ENCODE assay signal across 17 cellular contexts in genomic region chr2:42045389-42045788, GRCh38. TPM values are rescaled to one million over a fixed set of nuclear protein-coding genes. Genes with fewer than 3 reads are reported as not detected.
A peak's percentile ranks its signal among the peaks of the same experiment; 100 is the strongest.
DNase-seq lines count a peak whose midpoint lies in the region; ATAC-seq and TF ChIP-seq lines count a peak whose summit lies in the region.
"Had no signal": no experiment of that assay in that cellular context is flagged by ENCODE, and none has a peak within 500 bp of the region (broad histone marks: within the 10 kb centered on the region; RNA-seq: fewer than 3 reads in every experiment).

No MANE protein-coding gene starts in this region.

- H3K27ac ChIP-seq in ascending aorta = peak overlapping the region; percentile 91 to 94
- H3K27ac ChIP-seq: C4-2B, SK-N-MC had no signal

- H3K27ac Mint-ChIP-seq in mesothelial cell of epicardium = peak overlapping the region; percentile 59
- H3K27ac Mint-ChIP-seq: activated naive CD4-positive, alpha-beta T cell treated with anti-CD3 and anti-CD28 coated beads, Interleukin-2, amount 50 U/mL, for 24 hours had no signal

- peaks cover 7% of the 10 kb centered on the region for H3K27me3 Mint-ChIP-seq in mesothelial cell of epicardium (ENCODE audit: low read depth)

- no peak overlapping the region for H3K4me3 Mint-ChIP-seq in mesothelial cell of epicardium

- H3K27me3 ChIP-seq in ascending aorta = no peaks in the 10 kb centered on the region

- DNase-seq in NCI-H1694 treated with DMSO at 0.1 percent for 48 hours (lab: John Stamatoyannopoulos, UW) (peak; percentile 19), NCI-H1694 (lab: John Stamatoyannopoulos, UW) (no peak), ascending aorta (ENCODE audit: low spot score in 2 of 2) (no peak), mesothelial cell of epicardium (ENCODE audit: low spot score in 2 of 2, unreplicated experiment in 2 of 2) (no peak), superior temporal gyrus (ENCODE audit: extremely low spot score) (peak; percentile 41), NCI-H146 treated with DMSO at 0.1 percent for 48 hours (lab: John Stamatoyannopoulos, UW; ENCODE audit: unreplicated experiment) (no peak), kidney tubule cell (ENCODE audit: low spot score) (no peak)
- DNase-seq: 8988T; activated T-cell treated with anti-CD3 and anti-CD28 coated beads, Interleukin-2, amount 50 U/mL, for 4 hours; GF-D8; midbrain; stimulated activated naive CD4-positive, alpha-beta T cell had no signal

- H3K9me3 ChIP-seq in ascending aorta = no peaks in the 10 kb centered on the region

- H3K36me3 ChIP-seq in ascending aorta = no peaks in the 10 kb centered on the region

- H3K36me3 Mint-ChIP-seq in mesothelial cell of epicardium = no peaks in the 10 kb centered on the region
- H3K36me3 Mint-ChIP-seq: activated naive CD4-positive, alpha-beta T cell treated with anti-CD3 and anti-CD28 coated beads, Interleukin-2, amount 50 U/mL, for 24 hours had no signal

- H3K4me1 Mint-ChIP-seq in mesothelial cell of epicardium = peaks cover 49% of the 10 kb centered on the region

- intact Hi-C loops in ascending aorta (cut with DNase I) = loop anchor here (5.0 kb wide), 1 partner anchor 122 kb away; the partner anchor contains the start of gene EML4

- TF ChIP-seq CTCF in ascending aorta (IDR thresholded peaks at IDR 0.05) (no peak), mesothelial cell of epicardium (IDR thresholded peaks at IDR 0.05; ENCODE audit: unreplicated experiment) (no peak)

- no peaks in the 10 kb centered on the region for H3K9me3 Mint-ChIP-seq in mesothelial cell of epicardium
- H3K9me3 Mint-ChIP-seq: activated naive CD4-positive, alpha-beta T cell treated with anti-CD3 and anti-CD28 coated beads, Interleukin-2, amount 50 U/mL, for 24 hours; activated T-cell treated with anti-CD3 and anti-CD28 coated beads, Interleukin-2, amount 50 U/mL, for 4 hours had no signal

- peaks cover 0 to 12% of the 10 kb centered on the region in 2 donors for H3K4me1 ChIP-seq in ascending aorta

- H3K4me3 ChIP-seq in ascending aorta = no peak overlapping the region
- H3K4me3 ChIP-seq: GM12878, SK-N-MC had no signal

- ATAC-seq in HG03469 (IDR thresholded peaks at IDR 0.05; ENCODE audit: unreplicated experiment) = no peak
- ATAC-seq: activated T-cell treated with anti-CD3 and anti-CD28 coated beads, Interleukin-2, amount 50 U/mL, for 4 hours had no signal

RNA-seq across cellular contexts. Expression of gene PKDCC, which starts 2.4 kb away (rescaled TPM):
- total RNA-seq in ascending aorta (210 TPM), mesothelial cell of epicardium (112 to 131 TPM (median 123 TPM) in 3 replicates)

Comparison
In these comparisons a context has a peak if more than half of its experiments do, and no peak if none do; other contexts are left out.
1. DNase-seq: peak in NCI-H1694 treated with DMSO at 0.1 percent for 48 hours (single experiment) and superior temporal gyrus (single experiment); none in NCI-H1694 (single experiment), ascending aorta (0 of 2), mesothelial cell of epicardium (0 of 2), NCI-H146 treated with DMSO at 0.1 percent for 48 hours (single experiment) and kidney tubule cell (single experiment).